Comparison of ENCODE assay signal across 9 cellular contexts in genomic region chr12:52280796-52281560, GRCh38. TPM values are rescaled to one million over a fixed set of nuclear protein-coding genes. Genes with fewer than 3 reads are reported as not detected.
DNase-seq lines count a peak whose midpoint lies in the region; ATAC-seq and TF ChIP-seq lines count a peak whose summit lies in the region.
"Had no signal": no experiment of that assay in that cellular context is flagged by ENCODE, and none has a peak within 500 bp of the region (broad histone marks: within the 10 kb centered on the region; RNA-seq: fewer than 3 reads in every experiment).

No MANE protein-coding gene starts in this region.

- peaks cover 5% of the 10 kb centered on the region for H3K27me3 ChIP-seq in transverse colon

- H3K27ac Mint-ChIP-seq in MCF 10A (ENCODE audit: low read depth, unreplicated experiment): peak overlapping the region; percentile 98
- H3K27ac Mint-ChIP-seq: activated CD8-positive, alpha-beta T cell treated with anti-CD3 and anti-CD28 coated beads, Interleukin-2, amount 10 ng/mL, durations not matched to agents 7 days and 5 days had no signal

- no peaks in the 10 kb centered on the region for H3K36me3 ChIP-seq in transverse colon

- H3K4me3 ChIP-seq in transverse colon: no peak overlapping the region

- 45% methylated on average over 4 of the region's 4 CpGs; no CpG with 5 or more reads in 1 of the 2 donors for WGBS in transverse colon (ENCODE audit: low coverage in 1 of 2), 2 donors

- no peak for ATAC-seq in HG03520 (IDR thresholded peaks at IDR 0.05; ENCODE audit: unreplicated experiment)
- no peak for ATAC-seq in GM18519 (IDR thresholded peaks at IDR 0.05; ENCODE audit: low FRiP score, unreplicated experiment)
- ATAC-seq: activated CD8-positive, alpha-beta T cell treated with anti-CD3 and anti-CD28 coated beads, Interleukin-2, amount 10 ng/mL, durations not matched to agents 7 days and 5 days had no signal

- H3K9me3 Mint-ChIP-seq in MCF 10A (ENCODE audit: unreplicated experiment): no peaks in the 10 kb centered on the region

- H3K27me3 Mint-ChIP-seq in MCF 10A (ENCODE audit: insufficient read depth, unreplicated experiment): no peaks in the 10 kb centered on the region

- TF ChIP-seq CTCF in MCF 10A (IDR thresholded peaks at IDR 0.05; ENCODE audit: unreplicated experiment) (no peak), transverse colon (IDR thresholded peaks at IDR 0.05) (no peak)

- peak; percentile 9 for TF ChIP-seq EP300 in transverse colon (IDR thresholded peaks at IDR 0.05; ENCODE audit: low read depth)

- TSS peak; percentile 74 for BruUV-seq in MCF 10A (replicated peaks; lab: Mats Ljungman, UMichigan)

- in situ Hi-C loops in transverse colon (cut with MboI; ENCODE audit: low pct_ligation_motif_present in 1 of 4, low pct_unique_long_range_greater_than_20kb in 1 of 4, low sequenced_read_pairs in 3 of 4): no loop called here

- intact Hi-C loops in MCF 10A (cut with micrococcal nuclease): loop anchor here (1.0 to 2.0 kb wide), 5 partner anchors 36 to 124 kb away; partner anchors contain the start of genes KRT7 and KRT80
- intact Hi-C loops in transverse colon (cut with DNase I; ENCODE audit: low total_unique reads): no loop called here

- POLR2A ChIA-PET in MCF 10A (lab: Yijun Ruan, JAX): interaction anchor here (0.8 to 4.1 kb wide), 39 partner anchors 10 to 626 kb away, joined by 3 to 37 read pairs (median 6); partner anchors contain the start of genes KRT5, KRT6A, KRT7 and KRT80

- DNase-seq in HS-5 (ENCODE audit: low read depth): peak; percentile 95
- peak; percentile 99 for DNase-seq in MCF 10A (ENCODE audit: unreplicated experiment)
- peak; percentile 99 for DNase-seq in kidney tubule cell (ENCODE audit: low spot score)
- DNase-seq in transverse colon: peak; percentile 39
- DNase-seq in NCI-H2227 (lab: John Stamatoyannopoulos, UW; ENCODE audit: unreplicated experiment): no peak
- no peak for DNase-seq in NCI-H2107 treated with DMSO at 0.1 percent for 48 hours (lab: John Stamatoyannopoulos, UW; ENCODE audit: unreplicated experiment)
- DNase-seq: activated CD8-positive, alpha-beta T cell treated with anti-CD3 and anti-CD28 coated beads, Interleukin-2, amount 10 ng/mL, durations not matched to agents 7 days and 5 days had no signal

- no peaks in the 10 kb centered on the region for H3K9me3 ChIP-seq in transverse colon

- CTCF ChIA-PET in MCF 10A (lab: Yijun Ruan, JAX): interaction anchor here (0.6 to 5.2 kb wide), 18 partner anchors 11 to 1982 kb away, joined by 3 to 70 read pairs (median 6); partner anchors contain the start of gene KRT7

- H3K36me3 Mint-ChIP-seq in MCF 10A (ENCODE audit: insufficient read depth, unreplicated experiment): peaks cover 13% of the 10 kb centered on the region

- peaks cover 57% of the 10 kb centered on the region for H3K4me1 Mint-ChIP-seq in MCF 10A (ENCODE audit: insufficient read depth, unreplicated experiment)

- H3K4me3 Mint-ChIP-seq in MCF 10A (ENCODE audit: unreplicated experiment): peak overlapping the region; percentile 50
- H3K4me3 Mint-ChIP-seq: activated CD8-positive, alpha-beta T cell treated with anti-CD3 and anti-CD28 coated beads, Interleukin-2, amount 10 ng/mL, durations not matched to agents 7 days and 5 days had no signal

- TF ChIP-seq POLR2A in transverse colon (IDR thresholded peaks at IDR 0.05): no peak

- H3K27ac ChIP-seq in transverse colon: peak overlapping the region; percentile 54 to 76 (median 68)

- H3K4me1 ChIP-seq in transverse colon: peaks cover 4 to 23% (median 11%) of the 10 kb centered on the region in 4 donors

RNA-seq across cellular contexts. Expression of gene KRT86, which starts 6.5 kb away (rescaled TPM):
- total RNA-seq in MCF 10A (2022) (37.8 and 45.1 TPM in 2 replicates), transverse colon (1 to 10 TPM in 1 of 4 donors, not detected in 3; 3.6 TPM)

RNA-seq across cellular contexts. Expression of gene KRT81, which starts 10.4 kb away (rescaled TPM):
- total RNA-seq in MCF 10A (2022) (2,023 and 2,244 TPM in 2 replicates), transverse colon (not detected)

RNA-seq across cellular contexts. Expression of gene KRT83, which starts 40.2 kb away (rescaled TPM):
- total RNA-seq in MCF 10A (2022) (12.2 and 14.5 TPM in 2 replicates), transverse colon (not detected)
- total RNA-seq: activated CD8-positive, alpha-beta T cell treated with anti-CD3 and anti-CD28 coated beads, Interleukin-2, amount 10 ng/mL, durations not matched to agents 7 days and 5 days had no signal

RNA-seq across cellular contexts. Expression of gene KRT7, which starts 47.9 kb away (rescaled TPM):
- total RNA-seq in MCF 10A (2022): 2,379 and 3,360 TPM in 2 replicates
- total RNA-seq in transverse colon: 1 to 10 TPM in 1 of 4 donors, under 1 TPM in 2, not detected in 1; 0.75 to 1.6 (median 0.95) TPM

Comparison
In these comparisons a context has a peak if more than half of its experiments do, and no peak if none do; other contexts are left out.
1. DNase-seq: peak in HS-5 (single experiment), MCF 10A (single experiment), kidney tubule cell (single experiment) and transverse colon (single experiment); none in NCI-H2227 (single experiment) and NCI-H2107 treated with DMSO at 0.1 percent for 48 hours (single experiment).
2. RNA of gene KRT81, which starts 10.4 kb away (total RNA-seq): 2,023 to 2,244 TPM in MCF 10A; not detected in transverse colon; every median in the first group is over 1,000 times any median in the second.
3. RNA of gene KRT83, which starts 40.2 kb away (total RNA-seq): 12.2 to 14.5 TPM in MCF 10A; not detected in transverse colon; every median in the first group is over 10 times any median in the second.